Comparison of ENCODE assay signal across 24 cellular contexts in the genomic region with DNA sequence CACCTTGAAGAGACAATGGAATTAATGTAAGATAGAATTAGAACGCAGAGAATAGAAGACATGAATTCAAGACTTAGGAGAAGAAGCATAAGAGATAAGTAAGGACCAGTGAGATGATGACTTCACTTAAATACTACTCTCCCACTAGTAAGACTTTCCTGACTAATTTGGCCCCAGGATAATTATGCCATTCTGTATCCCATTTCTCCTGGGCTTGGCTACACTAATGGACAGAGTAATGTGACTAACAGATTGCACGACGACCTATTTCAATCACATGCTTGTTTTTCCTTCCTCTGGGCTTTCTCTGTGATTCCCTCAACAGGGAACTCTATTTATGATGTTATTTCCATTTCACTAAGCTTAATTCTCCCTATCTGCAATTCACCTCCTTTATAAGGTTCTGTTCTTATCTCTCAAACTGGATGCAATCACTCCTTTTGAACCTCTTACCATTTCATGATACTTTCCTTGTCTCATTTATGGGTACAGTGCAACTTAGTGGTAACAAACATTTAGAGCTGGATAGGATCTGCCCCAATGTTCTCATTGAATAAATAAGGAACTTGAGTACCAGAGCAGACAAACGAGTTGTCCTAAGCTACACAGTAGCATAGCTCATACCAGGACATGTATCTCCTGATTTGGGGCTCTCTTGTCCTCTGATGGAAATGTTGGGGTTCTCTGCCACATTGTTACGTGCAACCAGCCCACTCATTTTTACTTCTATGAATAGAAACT.
A peak's percentile ranks its signal among the peaks of the same experiment; 100 is the strongest.
DNase-seq lines count a peak whose midpoint lies in the region; ATAC-seq and TF ChIP-seq lines count a peak whose summit lies in the region.
"Had no signal": no experiment of that assay in that cellular context is flagged by ENCODE, and none has a peak within 500 bp of the region (broad histone marks: within the 10 kb centered on the region; RNA-seq: fewer than 3 reads in every experiment).

No MANE protein-coding gene starts in this region.

- no peak for TF ChIP-seq CTCF in CD4-positive, alpha-beta T cell (IDR thresholded peaks at IDR 0.05)

- H2AFZ ChIP-seq in GM23248 = no peak overlapping the region

- no peaks in the 10 kb centered on the region for H3K79me2 ChIP-seq in GM23248 (ENCODE audit: insufficient read depth)

- no peak for DNase-seq in CD4-positive, alpha-beta T cell
- DNase-seq in GM23248 (peak; percentile 35), T1000 (lab: John Stamatoyannopoulos, UW) (peak; percentile 67), foreskin melanocyte (peak; percentile 67), putamen (ENCODE audit: low spot score) (no peak), LoVo (ENCODE audit: low spot score) (no peak), immature natural killer cell (no peak)
- DNase-seq: activated CD4-positive, alpha-beta memory T cell treated with anti-CD3 and anti-CD28 coated beads for 36 hours; activated effector memory CD4-positive, alpha-beta T cell treated with Interleukin-2 at 50 U/mL for 16 hours; Caco-2; dermis blood vessel endothelial cell; DMS79 treated with DMSO at 0.1 percent for 48 hours; hypothalamus; left lung; NCI-H1694; NCI-H526; occipital lobe; retina; stimulated activated CD4-positive, alpha-beta T cell treated with anti-CD3 and anti-CD28 coated beads, Interleukin-1b, Interleukin-23, amount 100 ng/mL, for 48 hours; transverse colon had no signal

- H3K4me1 ChIP-seq in GM23248 (ENCODE audit: insufficient read depth) = no peaks in the 10 kb centered on the region; the same call in 1 of the 2 replicates
- H3K4me1 ChIP-seq: Caco-2, left lung, transverse colon had no signal

- peak overlapping the region; percentile 85 for H3K27ac Mint-ChIP-seq in CD4-positive, alpha-beta T cell
- peak overlapping the region in 1 of 6 donors; percentile 12 for H3K27ac Mint-ChIP-seq in immature natural killer cell

- intact Hi-C loops in CD4-positive, alpha-beta T cell (cut with DNase I, micrococcal nuclease) = no loop called here

- H4K20me1 ChIP-seq in GM23248 (ENCODE audit: insufficient read depth) = no peaks in the 10 kb centered on the region

- H3K4me1 Mint-ChIP-seq in CD4-positive, alpha-beta T cell (ENCODE audit: low read depth) = peaks cover 88% of the 10 kb centered on the region
- H3K4me1 Mint-ChIP-seq in immature natural killer cell = peaks cover 8 to 10% of the 10 kb centered on the region in 2 donors

- no peak overlapping the region for H3K27ac ChIP-seq in CD4-positive, alpha-beta T cell (ENCODE audit: low read depth, low read length)
- H3K27ac ChIP-seq in GM23248 = no peak overlapping the region
- H3K27ac ChIP-seq: left lung, transverse colon had no signal

- H3K36me3 Mint-ChIP-seq in CD4-positive, alpha-beta T cell (ENCODE audit: low read depth) = peaks cover 18% of the 10 kb centered on the region
- peaks cover 0 to 7% (median 0%) of the 10 kb centered on the region in 3 donors for H3K36me3 Mint-ChIP-seq in immature natural killer cell
- H3K36me3 Mint-ChIP-seq: activated CD4-positive, alpha-beta memory T cell treated with anti-CD3 and anti-CD28 coated beads for 36 hours had no signal

- no peaks in the 10 kb centered on the region for H3K27me3 Mint-ChIP-seq in CD4-positive, alpha-beta T cell
- peaks cover 0 to 7% (median 3%) of the 10 kb centered on the region in 3 donors for H3K27me3 Mint-ChIP-seq in immature natural killer cell (ENCODE audit: low read depth in 3 of 3)
- H3K27me3 Mint-ChIP-seq: activated CD4-positive, alpha-beta memory T cell treated with anti-CD3 and anti-CD28 coated beads for 36 hours; central memory CD8-positive, alpha-beta T cell had no signal

- peaks cover 3% of the 10 kb centered on the region for H3K9me3 Mint-ChIP-seq in CD4-positive, alpha-beta T cell
- H3K9me3 Mint-ChIP-seq in immature natural killer cell = no peaks in the 10 kb centered on the region
- H3K9me3 Mint-ChIP-seq: activated CD4-positive, alpha-beta memory T cell treated with anti-CD3 and anti-CD28 coated beads for 36 hours; central memory CD8-positive, alpha-beta T cell had no signal

- no peaks in the 10 kb centered on the region for H3K9me2 ChIP-seq in GM23248 (ENCODE audit: insufficient read depth)

- H3K27me3 ChIP-seq in CD4-positive, alpha-beta T cell (ENCODE audit: control insufficient read depth, insufficient read depth, low read length) = no peaks in the 10 kb centered on the region
- H3K27me3 ChIP-seq in GM23248 (replicated peaks; ENCODE audit: insufficient read depth) = no peaks in the 10 kb centered on the region
- H3K27me3 ChIP-seq: left lung, transverse colon had no signal

- no peak for ATAC-seq in CD4-positive, alpha-beta T cell (ENCODE audit: poor library complexity)
- ATAC-seq: HCT116, left lung, Panc1 had no signal

- in situ Hi-C loops in GM23248 (cut with MboI) = no loop called here

- CTCF ChIA-PET in CD4-positive, alpha-beta T cell (lab: Charles Lee) = interaction anchor here (1.4 to 1.9 kb wide), 2 partner anchors 8 to 11 kb away, joined by 4 to 8 read pairs; no protein-coding TSS in a partner anchor

- no peak overlapping the region for H3K4me2 ChIP-seq in GM23248 (ENCODE audit: unreplicated experiment)
- H3K4me2 ChIP-seq: smooth muscle cell had no signal

- H3K4me3 ChIP-seq in GM23248 = no peak overlapping the region
- H3K4me3 ChIP-seq: left lung, smooth muscle cell, transverse colon had no signal

- no peaks in the 10 kb centered on the region for H3K9me3 ChIP-seq in CD4-positive, alpha-beta T cell (ENCODE audit: control insufficient read depth, low read length)
- no peaks in the 10 kb centered on the region for H3K9me3 ChIP-seq in GM23248 (ENCODE audit: low read depth)
- H3K9me3 ChIP-seq: Caco-2, left lung, transverse colon had no signal

- H3K36me3 ChIP-seq in GM23248 (ENCODE audit: low read depth) = no peaks in the 10 kb centered on the region
- H3K36me3 ChIP-seq: left lung, transverse colon had no signal

- H3K9ac ChIP-seq in GM23248 = no peak overlapping the region

- POLR2A ChIA-PET in CD4-positive, alpha-beta T cell (lab: Charles Lee) = interaction anchor here (0.9 to 5.4 kb wide), 14 partner anchors 8 to 356 kb away, joined by 3 to 66 read pairs (median 8); a partner anchor contains a TSS

- WGBS in GM23248 (ENCODE audit: low coverage in 1 of 2, low lambda C conversion rate in 2 of 2, missing lambda C conversion rate in 2 of 2), 2 experiments = 81 to 85% methylated on average over 5 of the region's 5 CpGs

- H3K4me3 Mint-ChIP-seq in CD4-positive, alpha-beta T cell = no peak overlapping the region
- H3K4me3 Mint-ChIP-seq in immature natural killer cell = no peak overlapping the region
- H3K4me3 Mint-ChIP-seq: activated CD4-positive, alpha-beta memory T cell treated with anti-CD3 and anti-CD28 coated beads for 36 hours; central memory CD8-positive, alpha-beta T cell had no signal

- H3F3A ChIP-seq in GM23248 (ENCODE audit: insufficient read depth) = no peaks in the 10 kb centered on the region

Comparison
In these comparisons a context has a peak if more than half of its experiments do, and no peak if none do; other contexts are left out.
1. DNase-seq: peak in GM23248 (single experiment), T1000 (single experiment) and foreskin melanocyte (single experiment); none in CD4-positive, alpha-beta T cell (0 of 10), putamen (single experiment), LoVo (single experiment) and immature natural killer cell (0 of 3).